Comparison of ENCODE assay signal across 19 cellular contexts in the genomic region with DNA sequence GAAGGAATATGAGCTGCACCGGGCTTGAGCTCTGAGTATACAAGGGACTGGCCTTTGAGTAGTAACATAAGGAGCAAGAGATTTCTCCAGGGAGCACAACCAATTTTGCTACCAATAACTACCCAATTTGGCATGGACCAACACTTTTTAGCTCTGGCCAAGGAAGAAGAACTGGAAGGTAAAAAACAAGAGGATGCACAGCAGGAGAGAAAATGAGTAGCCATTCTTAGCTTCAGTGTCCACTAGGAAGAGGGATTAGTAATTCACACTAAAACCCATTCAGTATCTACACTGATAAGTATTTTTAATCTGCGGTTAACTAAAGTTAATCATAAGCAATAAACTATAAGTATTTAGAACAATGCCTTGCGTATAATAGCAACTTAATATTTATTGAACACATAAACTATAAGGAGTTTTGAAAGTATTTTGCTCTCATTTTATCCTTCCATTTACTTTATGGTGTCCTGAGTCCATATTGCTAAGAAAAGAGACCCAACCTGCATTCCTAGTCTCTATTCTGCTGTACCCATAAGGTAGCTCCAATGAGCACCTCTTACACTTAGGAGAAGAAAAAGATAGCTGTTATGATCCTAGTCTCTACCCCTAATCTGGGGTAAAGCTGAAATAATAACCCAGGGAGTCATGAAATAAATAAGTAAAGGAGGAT.
"Had no signal": no experiment of that assay in that cellular context is flagged by ENCODE, and none has a peak within 500 bp of the region (broad histone marks: within the 10 kb centered on the region; RNA-seq: fewer than 3 reads in every experiment).

No MANE protein-coding gene starts in this region.

- H3K4me3 Mint-ChIP-seq: naive B cell; nephron; stimulated activated naive B cell treated with anti-CD40 and anti-IgM and Interleukin-4, amounts not matched to agents 10 μg/mL and 1 μg/mL and 100 μg/mL, for 72 hours; stimulated activated naive CD8-positive, alpha-beta T cell treated with anti-CD3 and anti-CD28 coated beads, Interleukin-15, amount 100 ng/mL, for 72 hours had no signal

- H3K9me3 Mint-ChIP-seq: nephron; stimulated activated naive CD8-positive, alpha-beta T cell treated with anti-CD3 and anti-CD28 coated beads, Interleukin-15, amount 100 ng/mL, for 72 hours had no signal

- ATAC-seq: esophagus mucosa; heart right ventricle; psoas muscle; right lobe of liver; stimulated activated naive B cell treated with anti-CD40 and anti-IgM and Interleukin-4, amounts not matched to agents 10 μg/mL and 1 μg/mL and 100 μg/mL, for 72 hours; stimulated activated naive CD8-positive, alpha-beta T cell treated with anti-CD3 and anti-CD28 coated beads, Interleukin-15, amount 100 ng/mL, for 72 hours; upper lobe of right lung had no signal

- H3K27me3 ChIP-seq: heart right ventricle, right lobe of liver, testis, tibial nerve, upper lobe of right lung, vagina had no signal

- H3K4me1 Mint-ChIP-seq: naive B cell; stimulated activated naive B cell treated with anti-CD40 and anti-IgM and Interleukin-4, amounts not matched to agents 10 μg/mL and 1 μg/mL and 100 μg/mL, for 72 hours; stimulated activated naive CD8-positive, alpha-beta T cell treated with anti-CD3 and anti-CD28 coated beads, Interleukin-15, amount 100 ng/mL, for 72 hours had no signal

- H3K27ac Mint-ChIP-seq: naive B cell; nephron; stimulated activated naive B cell treated with anti-CD40 and anti-IgM and Interleukin-4, amounts not matched to agents 10 μg/mL and 1 μg/mL and 100 μg/mL, for 72 hours; stimulated activated naive CD8-positive, alpha-beta T cell treated with anti-CD3 and anti-CD28 coated beads, Interleukin-15, amount 100 ng/mL, for 72 hours had no signal

- H3K27ac ChIP-seq: heart right ventricle, parathyroid adenoma, psoas muscle, right lobe of liver, testis, tibial nerve, upper lobe of right lung, vagina had no signal

- DNase-seq: effector memory CD4-positive, alpha-beta T cell; heart right ventricle; hypothalamus; kidney glomerular epithelial cell; mesendoderm; naive B cell; psoas muscle; retina; right lobe of liver; stimulated activated CD4-positive, alpha-beta T cell treated with anti-CD3 and anti-CD28 coated beads, Interleukin-4, amount 100 ng/mL, for 1 hour; stimulated activated naive B cell treated with anti-CD40 and anti-IgM and Interleukin-4, amounts not matched to agents 10 μg/mL and 1 μg/mL and 100 μg/mL, for 72 hours; stimulated activated naive CD8-positive, alpha-beta T cell treated with anti-CD3 and anti-CD28 coated beads, Interleukin-15, amount 100 ng/mL, for 72 hours; testis; upper lobe of right lung had no signal

- H3K4me1 ChIP-seq: heart right ventricle, parathyroid adenoma, psoas muscle, right lobe of liver, testis, tibial nerve, upper lobe of right lung, vagina had no signal

- H3K36me3 ChIP-seq: heart right ventricle, right lobe of liver, tibial nerve, upper lobe of right lung, vagina had no signal

- H3K27me3 Mint-ChIP-seq: stimulated activated naive CD8-positive, alpha-beta T cell treated with anti-CD3 and anti-CD28 coated beads, Interleukin-15, amount 100 ng/mL, for 72 hours had no signal

- H3K9me3 ChIP-seq: heart right ventricle, psoas muscle, right lobe of liver, testis, tibial nerve, upper lobe of right lung, vagina had no signal

- H3K36me3 Mint-ChIP-seq: naive B cell; stimulated activated naive B cell treated with anti-CD40 and anti-IgM and Interleukin-4, amounts not matched to agents 10 μg/mL and 1 μg/mL and 100 μg/mL, for 72 hours had no signal

- H3K4me3 ChIP-seq: heart right ventricle, psoas muscle, right lobe of liver, testis, tibial nerve, upper lobe of right lung, vagina had no signal
